In the genomic region with DNA sequence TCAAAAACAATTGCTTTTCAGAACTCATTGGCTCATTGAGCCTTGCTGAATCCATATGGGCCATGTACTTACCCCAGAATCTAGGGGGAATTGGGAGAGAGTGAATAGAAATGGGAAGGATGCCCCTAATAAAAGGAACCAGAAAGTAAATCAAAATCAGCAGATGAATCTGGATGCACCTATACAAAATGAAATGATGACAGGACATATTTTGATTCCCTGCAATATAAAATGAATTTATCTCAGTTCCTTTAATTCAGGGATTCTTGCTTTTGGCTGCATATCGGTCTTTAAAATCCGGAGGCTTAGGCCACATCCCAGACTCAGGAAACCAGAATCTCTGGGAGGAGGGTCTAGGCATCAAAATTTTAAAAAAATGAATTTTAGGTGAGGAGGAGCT, we compare ENCODE assay signal across 6 cellular contexts.
"Had no signal": no experiment of that assay in that cellular context is flagged by ENCODE, and none has a peak within 500 bp of the region (broad histone marks: within the 10 kb centered on the region; RNA-seq: fewer than 3 reads in every experiment).

No MANE protein-coding gene starts in this region.

- FAIRE-seq: HTR-8/SVneo, K562 had no signal

- H3K4me3 ChIP-seq: K562 had no signal

- H3K27ac ChIP-seq: HL-60, KMS-11 had no signal

- H3K9ac ChIP-seq: KMS-11 had no signal

- ATAC-seq: K562 had no signal

- H3K4me2 ChIP-seq: KMS-11 had no signal

- DNase-seq: KBM-7, KG1 had no signal
